Comparison of ENCODE assay signal across 19 cellular contexts in the genomic region with DNA sequence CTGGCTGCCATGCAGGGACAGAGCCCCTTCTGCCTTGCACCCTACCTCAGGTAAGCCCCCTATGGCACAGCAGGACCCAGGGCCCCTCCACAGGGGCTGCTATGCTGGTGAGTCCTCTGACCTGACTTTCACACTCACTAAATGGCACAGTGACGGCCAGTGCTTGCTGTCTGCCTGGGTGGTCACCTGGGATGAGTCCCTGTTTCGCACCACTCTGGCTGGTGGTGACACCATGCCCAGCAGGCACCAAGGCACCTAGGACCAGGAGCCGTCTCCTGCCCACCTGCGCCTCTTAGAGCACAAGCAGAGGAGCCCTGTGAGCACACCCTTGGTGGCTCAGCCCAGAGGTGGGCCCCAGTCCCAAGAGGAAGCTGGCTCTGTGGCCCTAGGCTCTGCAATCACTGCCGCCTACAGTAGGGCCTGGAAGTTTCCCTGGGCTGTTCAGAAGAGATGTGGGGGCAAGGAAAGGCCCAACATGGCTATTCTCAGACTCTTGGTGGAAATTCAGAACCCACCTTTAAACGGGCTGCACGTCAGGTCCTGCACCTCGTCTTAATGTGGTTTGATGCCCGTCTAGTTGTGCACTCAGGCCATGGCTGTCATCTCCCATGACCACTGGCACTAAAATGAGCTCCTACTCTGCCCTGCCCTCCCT.
"Had no signal": no experiment of that assay in that cellular context is flagged by ENCODE, and none has a peak within 500 bp of the region (broad histone marks: within the 10 kb centered on the region; RNA-seq: fewer than 3 reads in every experiment).

No MANE protein-coding gene starts in this region.

- ATAC-seq: effector memory CD8-positive, alpha-beta T cell; gastrocnemius medialis; heart right ventricle; left lobe of liver; natural killer cell had no signal

- H3K27ac ChIP-seq: epithelial cell of prostate, esophagus muscularis mucosa, gastrocnemius medialis, heart right ventricle, ovary, stomach, thoracic aorta, transverse colon had no signal

- H3K4me3 ChIP-seq: esophagus muscularis mucosa, gastrocnemius medialis, heart right ventricle, ovary, stomach, thoracic aorta, transverse colon had no signal

- H3K36me3 ChIP-seq: esophagus muscularis mucosa, gastrocnemius medialis, heart right ventricle, ovary, stomach, thoracic aorta, transverse colon had no signal

- H3K27me3 ChIP-seq: esophagus muscularis mucosa, gastrocnemius medialis, heart right ventricle, ovary, stomach, transverse colon had no signal

- DNase-seq: effector memory CD8-positive, alpha-beta T cell; heart right ventricle; hypothalamus; mammary epithelial cell; natural killer cell; nucleus accumbens; ovary; right cardiac atrium; stimulated activated CD4-positive, alpha-beta T cell treated with anti-CD3 and anti-CD28 coated beads, Interleukin-2, amount 100 ng/mL, for 24 hours; stimulated activated CD4-positive, alpha-beta T cell treated with anti-CD3 and anti-CD28 coated beads, Interleukin-4, amount 100 ng/mL, for 4 hours; stimulated activated naive CD4-positive, alpha-beta T cell; stomach; substantia nigra; transverse colon had no signal

- H3K9me3 ChIP-seq: esophagus muscularis mucosa, gastrocnemius medialis, heart right ventricle, ovary, stomach, thoracic aorta, transverse colon had no signal
